7 cellular contexts compared by ENCODE assay signal in genomic region chr10:97981816-97982215, GRCh38. TPM values are rescaled to one million over a fixed set of nuclear protein-coding genes. Genes with fewer than 3 reads are reported as not detected.
"Had no signal": no experiment of that assay in that cellular context is flagged by ENCODE, and none has a peak within 500 bp of the region (broad histone marks: within the 10 kb centered on the region; RNA-seq: fewer than 3 reads in every experiment).

No MANE protein-coding gene starts in this region.

- DNase-seq: H9, HCEC 1CT had no signal

- H3K4me2 ChIP-seq: GM23338 had no signal

- H3K4me1 Mint-ChIP-seq: IgD-negative memory B cell had no signal

- H3K9me3 Mint-ChIP-seq: GM23338, H9, IgD-negative memory B cell had no signal

- H3K4me3 ChIP-seq: GM23338 had no signal

- H3K4me3 Mint-ChIP-seq: GM23338, H9, IgD-negative memory B cell had no signal

- H3K27ac Mint-ChIP-seq: GM23338, H9, IgD-negative memory B cell had no signal

- ATAC-seq: GM23338, HepG2 had no signal

- H2AFZ ChIP-seq: GM23338 had no signal

- H3K27ac ChIP-seq: HL-60 had no signal

RNA-seq across cellular contexts. Expression of gene CRTAC1, which starts 48.6 kb away (rescaled TPM):
- total RNA-seq: HepG2, HT1080 had no signal
